In genomic region chr7:140870003-140870402, GRCh38 we compare ENCODE assay signal across 21 cellular contexts.
"Had no signal": no experiment of that assay in that cellular context is flagged by ENCODE, and none has a peak within 500 bp of the region (broad histone marks: within the 10 kb centered on the region; RNA-seq: fewer than 3 reads in every experiment).

No MANE protein-coding gene starts in this region.

- H3K9ac ChIP-seq: parathyroid adenoma had no signal

- H3K9me3 Mint-ChIP-seq: immature natural killer cell; stimulated activated effector memory CD8-positive, alpha-beta T cell treated with anti-CD3 and anti-CD28 coated beads, Interleukin-12 subunit alpha, Interleukin-12 subunit beta, amount 100 ng/mL, for 72 hours; stimulated activated naive CD8-positive, alpha-beta T cell treated with anti-CD3 and anti-CD28 coated beads, Interleukin-15, amount 100 ng/mL, for 72 hours had no signal

- H3K4me1 Mint-ChIP-seq: nephron progenitor cell had no signal

- H3K9me3 ChIP-seq: lower lobe of right lung, sigmoid colon, thyroid gland had no signal

- H3K4me3 Mint-ChIP-seq: nephron progenitor cell; stimulated activated effector memory CD8-positive, alpha-beta T cell treated with anti-CD3 and anti-CD28 coated beads, Interleukin-12 subunit alpha, Interleukin-12 subunit beta, amount 100 ng/mL, for 72 hours; stimulated activated naive CD8-positive, alpha-beta T cell treated with anti-CD3 and anti-CD28 coated beads, Interleukin-15, amount 100 ng/mL, for 72 hours had no signal

- H3K27me3 Mint-ChIP-seq: naive thymus-derived CD8-positive, alpha-beta T cell; progenitor cell of endocrine pancreas; stimulated activated naive CD8-positive, alpha-beta T cell treated with anti-CD3 and anti-CD28 coated beads, Interleukin-15, amount 100 ng/mL, for 72 hours had no signal

- DNase-seq: cerebellar nuclear complex; cortex of kidney; dorsolateral prefrontal cortex; effector CD4-positive, alpha-beta T cell; hypothalamus; immature natural killer cell; islet precursor cell; left ventricle myocardium superior; lower lobe of right lung; nephron progenitor cell; sigmoid colon; stimulated activated CD4-positive, alpha-beta T cell treated with anti-CD3 and anti-CD28 coated beads, Interleukin-2, amount 100 ng/mL, for 24 hours; stimulated activated CD4-positive, alpha-beta T cell treated with anti-CD3 and anti-CD28 coated beads, Interleukin-4, amount 100 ng/mL, for 24 hours; stimulated activated naive CD8-positive, alpha-beta T cell treated with anti-CD3 and anti-CD28 coated beads, Interleukin-15, amount 100 ng/mL, for 72 hours; trophoblast cell had no signal

- ATAC-seq: left ventricle myocardium superior; lower lobe of right lung; right cardiac atrium; stimulated activated effector memory CD8-positive, alpha-beta T cell treated with anti-CD3 and anti-CD28 coated beads, Interleukin-12 subunit alpha, Interleukin-12 subunit beta, amount 100 ng/mL, for 72 hours; stimulated activated naive CD8-positive, alpha-beta T cell treated with anti-CD3 and anti-CD28 coated beads, Interleukin-15, amount 100 ng/mL, for 72 hours had no signal

- H2AFZ ChIP-seq: parathyroid adenoma had no signal

- H3K27ac ChIP-seq: dorsolateral prefrontal cortex, lower lobe of right lung, parathyroid adenoma, sigmoid colon, thyroid gland had no signal

- H3K36me3 ChIP-seq: lower lobe of right lung, sigmoid colon, thyroid gland had no signal

- H3K27ac Mint-ChIP-seq: nephron progenitor cell; progenitor cell of endocrine pancreas; stimulated activated effector memory CD8-positive, alpha-beta T cell treated with anti-CD3 and anti-CD28 coated beads, Interleukin-12 subunit alpha, Interleukin-12 subunit beta, amount 100 ng/mL, for 72 hours; stimulated activated naive CD8-positive, alpha-beta T cell treated with anti-CD3 and anti-CD28 coated beads, Interleukin-15, amount 100 ng/mL, for 72 hours had no signal

- H3K27me3 ChIP-seq: dorsolateral prefrontal cortex, sigmoid colon, thyroid gland had no signal

- H3K4me3 ChIP-seq: dorsolateral prefrontal cortex, lower lobe of right lung, sigmoid colon, thyroid gland had no signal
